In the genomic region with DNA sequence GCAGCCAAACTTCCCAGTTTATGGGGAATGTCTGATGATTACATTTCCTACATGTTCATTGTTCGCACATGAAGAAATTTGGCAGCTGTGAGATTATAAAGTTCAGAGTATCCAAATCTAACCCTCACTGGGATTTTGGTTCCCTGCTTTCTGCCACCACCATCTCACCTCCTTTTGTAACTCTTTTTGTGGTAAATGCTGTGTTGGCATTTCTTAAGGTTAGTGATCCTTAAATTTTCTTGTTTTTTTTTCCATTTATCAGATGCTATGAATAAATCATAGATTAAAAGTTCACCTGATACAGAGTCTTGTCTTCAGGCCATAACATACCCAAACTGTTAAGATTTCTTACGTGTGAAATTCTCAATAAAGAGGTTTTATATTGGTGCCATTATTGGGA, we compare ENCODE assay signal across 11 cellular contexts. TPM values are rescaled to one million over a fixed set of nuclear protein-coding genes. Genes with fewer than 3 reads are reported as not detected.
"Had no signal": no experiment of that assay in that cellular context is flagged by ENCODE, and none has a peak within 500 bp of the region (broad histone marks: within the 10 kb centered on the region; RNA-seq: fewer than 3 reads in every experiment).

No MANE protein-coding gene starts in this region.

- H3K9me3 ChIP-seq: HAP-1 had no signal

- H3K4me2 ChIP-seq: GM23338 had no signal

- H2AFZ ChIP-seq: GM23248, GM23338 had no signal

- H3K4me1 ChIP-seq: HAP-1 had no signal

- ATAC-seq: GM23338, HCT116 had no signal

- DNase-seq: GM23248, GOT3, H7, H9, HCEC 1CT, HFFc6 had no signal

- H3K9ac ChIP-seq: GM23248 had no signal

- H3K27ac ChIP-seq: GM23248 had no signal

- FAIRE-seq: H1, H54 had no signal

- H3K4me3 ChIP-seq: GM23248, GM23338, HAP-1 had no signal

RNA-seq across cellular contexts. Expression of a gene that starts 8.5 kb away (rescaled TPM):
- total RNA-seq: GM23338, H1 had no signal
- polyA plus RNA-seq: GM23248, GM23338, H1 had no signal
